26 cellular contexts compared by ENCODE assay signal in genomic region chr11:63993100-63993499, GRCh38. TPM values are rescaled to one million over a fixed set of nuclear protein-coding genes. Genes with fewer than 3 reads are reported as not detected.
DNase-seq lines count a peak whose midpoint lies in the region; ATAC-seq and TF ChIP-seq lines count a peak whose summit lies in the region.
"Had no signal": no experiment of that assay in that cellular context is flagged by ENCODE, and none has a peak within 500 bp of the region (broad histone marks: within the 10 kb centered on the region; RNA-seq: fewer than 3 reads in every experiment).

No MANE protein-coding gene starts in this region.

- H3K27ac Mint-ChIP-seq in CD8-positive, alpha-beta T cell = peak overlapping the region; percentile 37
- H3K27ac Mint-ChIP-seq in endothelial cell (ENCODE audit: unreplicated experiment) = peak overlapping the region; percentile 67

- intact Hi-C loops in CD8-positive, alpha-beta T cell (cut with DNase I, micrococcal nuclease) = no loop called here
- intact Hi-C loops in psoas muscle (cut with DNase I) = no loop called here

- no peak overlapping the region for H3K4me3 ChIP-seq in CD8-positive, alpha-beta T cell (ENCODE audit: low read depth, low read length)
- no peak overlapping the region for H3K4me3 ChIP-seq in psoas muscle
- H3K4me3 ChIP-seq: A549, PC-9 had no signal

- no peak for DNase-seq in CD8-positive, alpha-beta T cell
- no peak for DNase-seq in endothelial cell (ENCODE audit: low spot score)
- DNase-seq in psoas muscle = no peak
- DNase-seq in activated CD4-positive, alpha-beta T cell treated with anti-CD3 and anti-CD28 coated beads, Interleukin-2, amount 50 U/mL, for 1 hour = no peak
- no peak for DNase-seq in caudate nucleus (lab: John Stamatoyannopoulos, UW)
- DNase-seq in stimulated activated CD8-positive, alpha-beta memory T cell treated with anti-CD3 and anti-CD28 coated beads, Interleukin-4, amount 100 ng/mL, for 48 hours = no peak
- DNase-seq: AML-193; CD8-positive, alpha-beta memory T cell; DMS 273 treated with DMSO at 0.1 percent for 48 hours; DMS79; EL; GF-D8; Karpas-422; NCI-H1092; NCI-H1417 treated with DMSO at 0.1 percent for 48 hours; NCI-H1694 treated with DMSO at 0.1 percent for 48 hours; NCI-H2081; NCI-H2227 treated with DMSO at 0.1 percent for 48 hours; NCI-H526 treated with DMSO at 0.1 percent for 48 hours; PC-9; SHP77 had no signal

- H3K9me3 ChIP-seq in CD8-positive, alpha-beta T cell (ENCODE audit: low read length) = no peaks in the 10 kb centered on the region
- H3K9me3 ChIP-seq in psoas muscle = no peaks in the 10 kb centered on the region
- H3K9me3 ChIP-seq: A549 had no signal

- 0 out of 2 replicates have a peak overlapping the region, but pooled peaks have one; percentile 18 for H3K27ac ChIP-seq in 22Rv1
- H3K27ac ChIP-seq in CD8-positive, alpha-beta T cell (ENCODE audit: low read depth, low read length) = no peak overlapping the region
- no peak overlapping the region for H3K27ac ChIP-seq in psoas muscle
- H3K27ac ChIP-seq in caudate nucleus (ENCODE audit: low read depth, low read length) = no peak overlapping the region
- H3K27ac ChIP-seq: A549, C4-2B, PC-9 had no signal

- H3K4me1 Mint-ChIP-seq in CD8-positive, alpha-beta T cell (ENCODE audit: low read depth) = peaks cover 15% of the 10 kb centered on the region
- peaks cover 2% of the 10 kb centered on the region for H3K4me1 Mint-ChIP-seq in endothelial cell (ENCODE audit: unreplicated experiment)

- no peak overlapping the region for H3K4me3 Mint-ChIP-seq in CD8-positive, alpha-beta T cell
- peak overlapping the region; percentile 71 for H3K4me3 Mint-ChIP-seq in endothelial cell (ENCODE audit: unreplicated experiment)
- H3K4me3 Mint-ChIP-seq: CD8-positive, alpha-beta memory T cell had no signal

- peaks cover 2% of the 10 kb centered on the region for H3K4me1 ChIP-seq in CD8-positive, alpha-beta T cell (ENCODE audit: insufficient read depth, low read length)
- H3K4me1 ChIP-seq in psoas muscle = no peaks in the 10 kb centered on the region
- H3K4me1 ChIP-seq: A549 had no signal

- no peaks in the 10 kb centered on the region for H3K27me3 ChIP-seq in CD8-positive, alpha-beta T cell (ENCODE audit: insufficient read depth, low read length)
- H3K27me3 ChIP-seq in psoas muscle (ENCODE audit: insufficient read depth in 3 of 3, low read length in 2 of 3) = no peaks in the 10 kb centered on the region

- POLR2A ChIA-PET in CD8-positive, alpha-beta T cell (lab: Charles Lee) = no interaction called here

- TF ChIP-seq CTCF in 22Rv1 (IDR thresholded peaks at IDR 0.05) = no peak
- no peak for TF ChIP-seq CTCF in CD8-positive, alpha-beta T cell (IDR thresholded peaks at IDR 0.05)
- TF ChIP-seq CTCF in endothelial cell (IDR thresholded peaks at IDR 0.05; ENCODE audit: unreplicated experiment) = no peak
- no peak for TF ChIP-seq CTCF in psoas muscle (IDR thresholded peaks at IDR 0.05)

- H3K9me3 Mint-ChIP-seq in CD8-positive, alpha-beta T cell = no peaks in the 10 kb centered on the region
- no peaks in the 10 kb centered on the region for H3K9me3 Mint-ChIP-seq in endothelial cell (ENCODE audit: unreplicated experiment)
- H3K9me3 Mint-ChIP-seq: CD8-positive, alpha-beta memory T cell had no signal

- no peaks in the 10 kb centered on the region for H3K27me3 Mint-ChIP-seq in CD8-positive, alpha-beta T cell (ENCODE audit: low read depth)
- H3K27me3 Mint-ChIP-seq in endothelial cell (ENCODE audit: unreplicated experiment) = peaks cover 5% of the 10 kb centered on the region
- H3K27me3 Mint-ChIP-seq: CD8-positive, alpha-beta memory T cell had no signal

- H3K36me3 ChIP-seq in CD8-positive, alpha-beta T cell (ENCODE audit: insufficient read depth, low read length) = peaks cover 26% of the 10 kb centered on the region
- H3K36me3 ChIP-seq in psoas muscle (ENCODE audit: insufficient read depth in 1 of 2, low read depth in 1 of 2) = peaks cover 4 to 62% of the 10 kb centered on the region in 2 donors

- WGBS in psoas muscle, 3 donors = 50 to 71% (median 58%) methylated on average over 5 of the region's 5 CpGs

- CTCF ChIA-PET in CD8-positive, alpha-beta T cell (lab: Charles Lee) = interaction anchor here (2.4 kb wide), 1 partner anchor 156 kb away, joined by 7 read pairs; no protein-coding TSS in a partner anchor

- ATAC-seq in CD8-positive, alpha-beta T cell = no peak
- peak in 3 of 4 donors; percentile 43 to 62 (median 53) for ATAC-seq in psoas muscle
- no peak for ATAC-seq in GM21723 (IDR thresholded peaks at IDR 0.05; ENCODE audit: unreplicated experiment)
- ATAC-seq: A549 had no signal

- peaks cover 84% of the 10 kb centered on the region for H3K36me3 Mint-ChIP-seq in CD8-positive, alpha-beta T cell
- peaks cover 37% of the 10 kb centered on the region for H3K36me3 Mint-ChIP-seq in endothelial cell (ENCODE audit: low read depth, unreplicated experiment)

RNA-seq across cellular contexts. Expression of gene OTUB1, which starts 6.9 kb away (rescaled TPM):
- total RNA-seq in CD8-positive, alpha-beta T cell = 10 to 100 TPM; 67.2 to 68.7 TPM
- 69.8 TPM for total RNA-seq in endothelial cell (ENCODE audit: unreplicated experiment)
- 10 to 100 TPM; 39.4 to 47.8 (median 40.8) TPM for total RNA-seq in psoas muscle
- 10 to 100 TPM; 49.1 to 75.4 (median 72.7) TPM for polyA plus RNA-seq in psoas muscle

RNA-seq across cellular contexts. Expression of gene COX8A, which starts 18.7 kb away (rescaled TPM):
- total RNA-seq in CD8-positive, alpha-beta T cell = 100 to 1,000 TPM in 1 of 2 experiments, 10 to 100 TPM in 1; 97.6 to 111 TPM
- total RNA-seq in endothelial cell (ENCODE audit: unreplicated experiment) (188 TPM), psoas muscle (100 to 1,000 TPM; 547 to 830 (median 614) TPM)
- 1,000 to 10,000 TPM; 1,239 to 1,847 (median 1,663) TPM for polyA plus RNA-seq in psoas muscle

RNA-seq across cellular contexts. Expression of gene FLRT1, which starts 42.6 kb away (rescaled TPM):
- total RNA-seq in CD8-positive, alpha-beta T cell = not detected
- not detected for total RNA-seq in endothelial cell (ENCODE audit: unreplicated experiment)
- under 1 TPM in 3 of 4 donors, not detected in 1; 0.08 to 0.10 (median 0.08) TPM for total RNA-seq in psoas muscle
- under 1 TPM in 2 of 3 donors, not detected in 1; 0.03 to 0.05 TPM for polyA plus RNA-seq in psoas muscle
- total RNA-seq: CD8-positive, alpha-beta memory T cell; SK-MEL-5 had no signal
- polyA plus RNA-seq: CD8-positive, alpha-beta memory T cell had no signal

RNA-seq across cellular contexts. Expression of gene NAA40, which starts 54.3 kb away (rescaled TPM):
- 10 to 100 TPM; 12.0 to 14.6 TPM for total RNA-seq in CD8-positive, alpha-beta T cell
- 48.2 TPM for total RNA-seq in endothelial cell (ENCODE audit: unreplicated experiment)
- 10 to 100 TPM in 1 of 4 donors, 1 to 10 TPM in 3; 5.4 to 13.7 (median 7.8) TPM for total RNA-seq in psoas muscle
- 10 to 100 TPM in 1 of 3 donors, 1 to 10 TPM in 2; 4.6 to 10.5 (median 7.6) TPM for polyA plus RNA-seq in psoas muscle

Comparison
In these comparisons a context has a peak if more than half of its experiments do, and no peak if none do; other contexts are left out.
1. ATAC-seq: peak in psoas muscle (3 of 4); none in CD8-positive, alpha-beta T cell (single experiment) and GM21723 (single experiment).